ENCODE assay signal across 8 cellular contexts in genomic region chr17:2041561-2042354, GRCh38. TPM values are rescaled to one million over a fixed set of nuclear protein-coding genes. Genes with fewer than 3 reads are reported as not detected.
A peak's percentile ranks its signal among the peaks of the same experiment; 100 is the strongest.
DNase-seq lines count a peak whose midpoint lies in the region; ATAC-seq, FAIRE-seq and TF ChIP-seq lines count a peak whose summit lies in the region.

Gene OVCA2 (plus strand): TSS chr17:2042022. CDS start chr17:2042048, 26 bp downstream.

- peaks cover 2% of the 10 kb centered on the region for H3K79me1 ChIP-seq in neuronal stem cell (ENCODE audit: low read depth, low read length)

- peak within 1 kb of the TSS; percentile 61 for H3K27ac ChIP-seq in SJCRH30
- peak within 1 kb of the TSS; percentile 59 for H3K27ac ChIP-seq in foreskin keratinocyte
- H3K27ac ChIP-seq in neuronal stem cell (replicated peaks; ENCODE audit: low read length) = peak within 1 kb of the TSS; percentile 88
- peak within 1 kb of the TSS; percentile 76 for H3K27ac ChIP-seq in substantia nigra (ENCODE audit: low read depth, low read length, poor library complexity, severe bottlenecking)

- H3K4me3 ChIP-seq in H7 (ENCODE audit: insufficient read depth, low read depth, low read length) (peak within 1 kb of the TSS; percentile 85), MG63 (peak within 1 kb of the TSS; percentile 72), SJCRH30 (peak within 1 kb of the TSS; percentile 65), neuronal stem cell (ENCODE audit: low read length in 2 of 2) (peak within 1 kb of the TSS; percentile 80 to 84)

- H3K9me3 ChIP-seq in MG63 (no peaks in the 10 kb centered on the region), SJCRH30 (replicated peaks) (no peaks in the 10 kb centered on the region), neuronal stem cell (replicated peaks in 1 of 2; ENCODE audit: control insufficient read depth in 2 of 2, insufficient read depth in 1 of 2, low read depth in 1 of 2, low read length in 2 of 2) (no peaks in the 10 kb centered on the region)

- peak within 1 kb of the TSS; percentile 74 for H4K8ac ChIP-seq in neuronal stem cell (ENCODE audit: low read depth, low read length)

- peak; percentile 99 for DNase-seq in H7
- peak; percentile 82 for DNase-seq in MG63
- peak; percentile 91 to 93 for DNase-seq in SJCRH30
- peak; percentile 97 for DNase-seq in activated gamma-delta T cell treated with anti-CD3 and anti-CD28 coated beads, Interleukin-2, amount 50 U/mL, for 16 hours (ENCODE audit: low read depth)
- peak; percentile 70 to 87 for DNase-seq in foreskin keratinocyte
- peak; percentile 96 for DNase-seq in neuronal stem cell (ENCODE audit: low spot score)
- DNase-seq in substantia nigra (lab: John Stamatoyannopoulos, UW) = peak; percentile 53 to 98 (median 88)

- peak within 1 kb of the TSS; percentile 95 for H3K23ac ChIP-seq in neuronal stem cell (ENCODE audit: low read depth, low read length, poor library complexity)

- no CpG with 5 or more reads among the region's 91 CpGs for WGBS in neuronal stem cell (ENCODE audit: extremely low coverage in 2 of 2, insufficient read length in 2 of 2, insufficient replicate concordance in 1 of 2), 2 donors

- no peaks in the 10 kb centered on the region for H3K27me3 ChIP-seq in H7 (ENCODE audit: control insufficient read depth, insufficient read depth, low read length)
- no peaks in the 10 kb centered on the region for H3K27me3 ChIP-seq in MG63
- H3K27me3 ChIP-seq in SJCRH30 = no peaks in the 10 kb centered on the region
- H3K27me3 ChIP-seq in foreskin keratinocyte = no peaks in the 10 kb centered on the region
- no peaks in the 10 kb centered on the region for H3K27me3 ChIP-seq in neuronal stem cell (ENCODE audit: control insufficient read depth in 3 of 3, insufficient read depth in 3 of 3, low read depth in 1 of 3, low read length in 3 of 3)

- H3K18ac ChIP-seq in neuronal stem cell (ENCODE audit: low read length) = peak within 1 kb of the TSS; percentile 97

- H3K4me1 ChIP-seq in SJCRH30 (peaks cover 3% of the 10 kb centered on the region; the same call in 1 of the 2 replicates), foreskin keratinocyte (peaks cover 3% of the 10 kb centered on the region), neuronal stem cell (ENCODE audit: control insufficient read depth in 2 of 2, insufficient read depth in 1 of 2, low read depth in 1 of 2, low read length in 2 of 2) (peaks cover 5 to 9% of the 10 kb centered on the region in 2 donors)

- H2BK15ac ChIP-seq in neuronal stem cell (ENCODE audit: low read length) = peak within 1 kb of the TSS; percentile 97

- H3K9ac ChIP-seq in neuronal stem cell (ENCODE audit: low read depth, low read length, poor library complexity) = peak within 1 kb of the TSS; percentile 91

- H2BK5ac ChIP-seq in neuronal stem cell (ENCODE audit: low read length) = peak within 1 kb of the TSS; percentile 98

- peak; percentile 79 for TF ChIP-seq CTCF in foreskin keratinocyte (conservative IDR thresholded peaks at IDR 0.05)

- H2AFZ ChIP-seq in neuronal stem cell (ENCODE audit: low read length) = peak within 1 kb of the TSS; percentile 96

- H4K91ac ChIP-seq in neuronal stem cell (ENCODE audit: low read depth, low read length, poor library complexity) = peak within 1 kb of the TSS; percentile 19

- H2AK5ac ChIP-seq in neuronal stem cell (ENCODE audit: low read depth, low read length) = peak within 1 kb of the TSS; percentile 1

- H2BK12ac ChIP-seq in neuronal stem cell (ENCODE audit: low read length) = peak within 1 kb of the TSS; percentile 69

- peak within 1 kb of the TSS; percentile 4 for H2BK120ac ChIP-seq in neuronal stem cell (ENCODE audit: low read depth, low read length)

- peak; percentile 87 for ATAC-seq in foreskin keratinocyte

- FAIRE-seq in G401.6 (lab: Jason Lieb, UNC) = peak; percentile 95

- H3K4me2 ChIP-seq in neuronal stem cell (ENCODE audit: insufficient read depth, low read length, poor library complexity, severe bottlenecking) = peak within 1 kb of the TSS; percentile 85

- H3K36me3 ChIP-seq in H7 (replicated peaks; ENCODE audit: control insufficient read depth, insufficient read depth, low read length) (peaks cover 4% of the 10 kb centered on the region), MG63 (peaks cover 11% of the 10 kb centered on the region), SJCRH30 (no peaks in the 10 kb centered on the region), neuronal stem cell (replicated peaks in 1 of 2; ENCODE audit: control insufficient read depth in 2 of 2, insufficient read depth in 2 of 2, low read length in 2 of 2) (peaks cover 16 to 36% of the 10 kb centered on the region in 2 donors)

- H3K4ac ChIP-seq in neuronal stem cell (ENCODE audit: low read length) = no peak within 1 kb of the TSS

- no peak within 1 kb of the TSS for H3K14ac ChIP-seq in neuronal stem cell (ENCODE audit: low read length)

RNA-seq across cellular contexts. Expression of gene OVCA2, which starts in this region (rescaled TPM):
- 23.1 and 25.1 TPM in 2 replicates for total RNA-seq in H7 (2014; rRNA removed; shearing (Covaris generic))
- 36.6 and 51.8 TPM in 2 replicates for total RNA-seq in MG63 (2014; rRNA removed; shearing (Covaris generic); ENCODE audit: low replicate concordance)
- 14.1 and 17.2 TPM in 2 replicates for total RNA-seq in SJCRH30 (2014; rRNA removed; shearing (Covaris generic))
- total RNA-seq in foreskin keratinocyte = 55.7 and 61.6 TPM in 2 replicates
- polyA plus RNA-seq in foreskin keratinocyte = 71.6 and 74.4 TPM in 2 replicates
- 13.9 TPM for polyA plus RNA-seq in neuronal stem cell (2013, experiment 1 of 2)
- polyA plus RNA-seq in neuronal stem cell (2013, experiment 2 of 2) = 14.2 TPM

Comparison
In these comparisons a context has a peak if more than half of its experiments do, and no peak if none do; other contexts are left out.
1. Peak in every context shown above with its lines: DNase-seq, ATAC-seq, H3K4me3 ChIP-seq and H3K27ac ChIP-seq.